7 cellular contexts compared by ENCODE assay signal in genomic region chr12:104974626-104975290, GRCh38. TPM values are rescaled to one million over a fixed set of nuclear protein-coding genes. Genes with fewer than 3 reads are reported as not detected.
DNase-seq lines count a peak whose midpoint lies in the region; ATAC-seq lines count a peak whose summit lies in the region.

No MANE protein-coding gene starts in this region.

- ATAC-seq in GM19324 (IDR thresholded peaks at IDR 0.05; ENCODE audit: low FRiP score, unreplicated experiment) (peak; percentile 86), HG03025 (IDR thresholded peaks at IDR 0.05; ENCODE audit: low FRiP score, unreplicated experiment) (peak; percentile 90), sciatic nerve (peak; percentile 65)

- peaks cover 3% of the 10 kb centered on the region for H3K4me1 Mint-ChIP-seq in T-helper 2 cell treated with Interferon-gamma antibody and Interleukin-4, amounts not matched to agents 5 μg/mL and 100 μg/mL, for 36 hours (ENCODE audit: low read depth)

- H3K9me3 Mint-ChIP-seq in T-helper 2 cell treated with Interferon-gamma antibody and Interleukin-4, amounts not matched to agents 5 μg/mL and 100 μg/mL, for 36 hours = no peaks in the 10 kb centered on the region

- DNase-seq in RPMI8226 (peak; percentile 90), sciatic nerve (ENCODE audit: low spot score) (no peak), H4 (ENCODE audit: low spot score) (no peak)
- DNase-seq in T-helper 2 cell treated with Interferon-gamma antibody and Interleukin-4, amounts not matched to agents 5 μg/mL and 100 μg/mL, for 36 hours (ENCODE audit: low spot score) = no peak
- DNase-seq in stimulated activated naive CD4-positive, alpha-beta T cell (lab: John Stamatoyannopoulos, UW) = no peak

- H3K27ac Mint-ChIP-seq in T-helper 2 cell treated with Interferon-gamma antibody and Interleukin-4, amounts not matched to agents 5 μg/mL and 100 μg/mL, for 36 hours = no peak overlapping the region

- peaks cover 7% of the 10 kb centered on the region for H3K27me3 Mint-ChIP-seq in T-helper 2 cell treated with Interferon-gamma antibody and Interleukin-4, amounts not matched to agents 5 μg/mL and 100 μg/mL, for 36 hours (ENCODE audit: low read depth)

- no peak overlapping the region for H3K4me3 Mint-ChIP-seq in T-helper 2 cell treated with Interferon-gamma antibody and Interleukin-4, amounts not matched to agents 5 μg/mL and 100 μg/mL, for 36 hours

- intact Hi-C loops in sciatic nerve (cut with DNase I) = no loop called here

- H3K36me3 Mint-ChIP-seq in T-helper 2 cell treated with Interferon-gamma antibody and Interleukin-4, amounts not matched to agents 5 μg/mL and 100 μg/mL, for 36 hours (ENCODE audit: low read depth) = no peaks in the 10 kb centered on the region

RNA-seq across cellular contexts. Expression of gene NOPCHAP1, which starts 11.4 kb away (rescaled TPM):
- total RNA-seq in sciatic nerve = 10.6 TPM
- 11.0 and 11.9 TPM in 2 replicates for total RNA-seq in H4 (2014; rRNA removed; shearing (Covaris generic))

RNA-seq across cellular contexts. Expression of gene SLC41A2, which starts 16.7 kb away (rescaled TPM):
- 19.3 TPM for total RNA-seq in sciatic nerve
- 11.7 and 24.0 TPM in 2 replicates for total RNA-seq in H4 (2014; rRNA removed; shearing (Covaris generic))
